In the genomic region with DNA sequence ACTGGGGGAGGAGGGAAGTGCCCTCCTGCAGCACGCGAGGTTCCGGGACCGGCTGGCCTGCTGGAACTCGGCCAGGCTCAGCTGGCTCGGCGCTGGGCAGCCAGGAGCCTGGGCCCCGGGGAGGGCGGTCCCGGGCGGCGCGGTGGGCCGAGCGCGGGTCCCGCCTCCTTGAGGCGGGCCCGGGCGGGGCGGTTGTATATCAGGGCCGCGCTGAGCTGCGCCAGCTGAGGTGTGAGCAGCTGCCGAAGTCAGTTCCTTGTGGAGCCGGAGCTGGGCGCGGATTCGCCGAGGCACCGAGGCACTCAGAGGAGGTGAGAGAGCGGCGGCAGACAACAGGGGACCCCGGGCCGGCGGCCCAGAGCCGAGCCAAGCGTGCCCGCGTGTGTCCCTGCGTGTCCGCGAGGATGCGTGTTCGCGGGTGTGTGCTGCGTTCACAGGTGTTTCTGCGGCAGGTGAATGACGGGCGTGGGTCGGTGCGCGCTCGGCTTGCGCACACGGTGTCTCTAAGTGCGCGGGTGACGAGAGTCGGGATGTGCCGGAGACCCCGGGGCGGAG, we compare ENCODE assay signal across 1 cellular context.
A peak's percentile ranks its signal among the peaks of the same experiment; 100 is the strongest.
TF ChIP-seq lines count a peak whose summit lies in the region.

A gene (plus strand): TSS at position 227 of the 555 bp plus-strand sequence. CDS start 5,388 bp downstream, outside the sequence.

TF ChIP-seq in K562, 482 proteins besides CTCF, POLR2A, EP300 and RAD21 (continued from another document):
- TF ChIP-seq, protein P1, sequence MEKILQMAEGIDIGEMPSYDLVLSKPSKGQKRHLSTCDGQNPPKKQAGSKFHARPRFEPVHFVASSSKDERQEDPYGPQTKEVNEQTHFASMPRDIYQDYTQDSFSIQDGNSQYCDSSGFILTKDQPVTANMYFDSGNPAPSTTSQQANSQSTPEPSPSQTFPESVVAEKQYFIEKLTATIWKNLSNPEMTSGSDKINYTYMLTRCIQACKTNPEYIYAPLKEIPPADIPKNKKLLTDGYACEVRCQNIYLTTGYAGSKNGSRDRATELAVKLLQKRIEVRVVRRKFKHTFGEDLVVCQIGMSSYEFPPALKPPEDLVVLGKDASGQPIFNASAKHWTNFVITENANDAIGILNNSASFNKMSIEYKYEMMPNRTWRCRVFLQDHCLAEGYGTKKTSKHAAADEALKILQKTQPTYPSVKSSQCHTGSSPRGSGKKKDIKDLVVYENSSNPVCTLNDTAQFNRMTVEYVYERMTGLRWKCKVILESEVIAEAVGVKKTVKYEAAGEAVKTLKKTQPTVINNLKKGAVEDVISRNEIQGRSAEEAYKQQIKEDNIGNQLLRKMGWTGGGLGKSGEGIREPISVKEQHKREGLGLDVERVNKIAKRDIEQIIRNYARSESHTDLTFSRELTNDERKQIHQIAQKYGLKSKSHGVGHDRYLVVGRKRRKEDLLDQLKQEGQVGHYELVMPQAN (IDR thresholded peaks at IDR 0.05; ENCODE audit: borderline replicate concordance) = 0 out of 2 replicates have a peak, but pooled peaks have one; percentile 31
- no peak for TF ChIP-seq RUNX1 (IDR thresholded peaks at IDR 0.05; ENCODE audit: low read depth)
- peak; percentile 64; the same call in 1 of the 2 replicates for TF ChIP-seq MTA1 (IDR thresholded peaks at IDR 0.05; ENCODE audit: borderline replicate concordance)
- TF ChIP-seq PURB (CRISPR knock-in tag; IDR thresholded peaks at IDR 0.05; ENCODE audit: low read depth) = no peak
- TF ChIP-seq, protein P2, sequence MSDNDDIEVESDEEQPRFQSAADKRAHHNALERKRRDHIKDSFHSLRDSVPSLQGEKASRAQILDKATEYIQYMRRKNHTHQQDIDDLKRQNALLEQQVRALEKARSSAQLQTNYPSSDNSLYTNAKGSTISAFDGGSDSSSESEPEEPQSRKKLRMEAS (CRISPR knock-in tag; IDR thresholded peaks at IDR 0.05) = peak; percentile 63
- TF ChIP-seq, protein P3, sequence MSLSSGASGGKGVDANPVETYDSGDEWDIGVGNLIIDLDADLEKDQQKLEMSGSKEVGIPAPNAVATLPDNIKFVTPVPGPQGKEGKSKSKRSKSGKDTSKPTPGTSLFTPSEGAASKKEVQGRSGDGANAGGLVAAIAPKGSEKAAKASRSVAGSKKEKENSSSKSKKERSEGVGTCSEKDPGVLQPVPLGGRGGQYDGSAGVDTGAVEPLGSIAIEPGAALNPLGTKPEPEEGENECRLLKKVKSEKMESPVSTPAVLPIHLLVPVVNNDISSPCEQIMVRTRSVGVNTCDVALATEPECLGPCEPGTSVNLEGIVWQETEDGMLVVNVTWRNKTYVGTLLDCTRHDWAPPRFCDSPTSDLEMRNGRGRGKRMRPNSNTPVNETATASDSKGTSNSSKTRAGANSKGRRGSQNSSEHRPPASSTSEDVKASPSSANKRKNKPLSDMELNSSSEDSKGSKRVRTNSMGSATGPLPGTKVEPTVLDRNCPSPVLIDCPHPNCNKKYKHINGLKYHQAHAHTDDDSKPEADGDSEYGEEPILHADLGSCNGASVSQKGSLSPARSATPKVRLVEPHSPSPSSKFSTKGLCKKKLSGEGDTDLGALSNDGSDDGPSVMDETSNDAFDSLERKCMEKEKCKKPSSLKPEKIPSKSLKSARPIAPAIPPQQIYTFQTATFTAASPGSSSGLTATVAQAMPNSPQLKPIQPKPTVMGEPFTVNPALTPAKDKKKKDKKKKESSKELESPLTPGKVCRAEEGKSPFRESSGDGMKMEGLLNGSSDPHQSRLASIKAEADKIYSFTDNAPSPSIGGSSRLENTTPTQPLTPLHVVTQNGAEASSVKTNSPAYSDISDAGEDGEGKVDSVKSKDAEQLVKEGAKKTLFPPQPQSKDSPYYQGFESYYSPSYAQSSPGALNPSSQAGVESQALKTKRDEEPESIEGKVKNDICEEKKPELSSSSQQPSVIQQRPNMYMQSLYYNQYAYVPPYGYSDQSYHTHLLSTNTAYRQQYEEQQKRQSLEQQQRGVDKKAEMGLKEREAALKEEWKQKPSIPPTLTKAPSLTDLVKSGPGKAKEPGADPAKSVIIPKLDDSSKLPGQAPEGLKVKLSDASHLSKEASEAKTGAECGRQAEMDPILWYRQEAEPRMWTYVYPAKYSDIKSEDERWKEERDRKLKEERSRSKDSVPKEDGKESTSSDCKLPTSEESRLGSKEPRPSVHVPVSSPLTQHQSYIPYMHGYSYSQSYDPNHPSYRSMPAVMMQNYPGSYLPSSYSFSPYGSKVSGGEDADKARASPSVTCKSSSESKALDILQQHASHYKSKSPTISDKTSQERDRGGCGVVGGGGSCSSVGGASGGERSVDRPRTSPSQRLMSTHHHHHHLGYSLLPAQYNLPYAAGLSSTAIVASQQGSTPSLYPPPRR (CRISPR knock-in tag; IDR thresholded peaks at IDR 0.05; ENCODE audit: borderline replicate concordance) = 0 out of 2 replicates have a peak, but pooled peaks have one; percentile 27
- TF ChIP-seq, protein P4, sequence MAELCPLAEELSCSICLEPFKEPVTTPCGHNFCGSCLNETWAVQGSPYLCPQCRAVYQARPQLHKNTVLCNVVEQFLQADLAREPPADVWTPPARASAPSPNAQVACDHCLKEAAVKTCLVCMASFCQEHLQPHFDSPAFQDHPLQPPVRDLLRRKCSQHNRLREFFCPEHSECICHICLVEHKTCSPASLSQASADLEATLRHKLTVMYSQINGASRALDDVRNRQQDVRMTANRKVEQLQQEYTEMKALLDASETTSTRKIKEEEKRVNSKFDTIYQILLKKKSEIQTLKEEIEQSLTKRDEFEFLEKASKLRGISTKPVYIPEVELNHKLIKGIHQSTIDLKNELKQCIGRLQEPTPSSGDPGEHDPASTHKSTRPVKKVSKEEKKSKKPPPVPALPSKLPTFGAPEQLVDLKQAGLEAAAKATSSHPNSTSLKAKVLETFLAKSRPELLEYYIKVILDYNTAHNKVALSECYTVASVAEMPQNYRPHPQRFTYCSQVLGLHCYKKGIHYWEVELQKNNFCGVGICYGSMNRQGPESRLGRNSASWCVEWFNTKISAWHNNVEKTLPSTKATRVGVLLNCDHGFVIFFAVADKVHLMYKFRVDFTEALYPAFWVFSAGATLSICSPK (IDR thresholded peaks at IDR 0.05; ENCODE audit: borderline replicate concordance) = no peak
- TF ChIP-seq, protein P5, sequence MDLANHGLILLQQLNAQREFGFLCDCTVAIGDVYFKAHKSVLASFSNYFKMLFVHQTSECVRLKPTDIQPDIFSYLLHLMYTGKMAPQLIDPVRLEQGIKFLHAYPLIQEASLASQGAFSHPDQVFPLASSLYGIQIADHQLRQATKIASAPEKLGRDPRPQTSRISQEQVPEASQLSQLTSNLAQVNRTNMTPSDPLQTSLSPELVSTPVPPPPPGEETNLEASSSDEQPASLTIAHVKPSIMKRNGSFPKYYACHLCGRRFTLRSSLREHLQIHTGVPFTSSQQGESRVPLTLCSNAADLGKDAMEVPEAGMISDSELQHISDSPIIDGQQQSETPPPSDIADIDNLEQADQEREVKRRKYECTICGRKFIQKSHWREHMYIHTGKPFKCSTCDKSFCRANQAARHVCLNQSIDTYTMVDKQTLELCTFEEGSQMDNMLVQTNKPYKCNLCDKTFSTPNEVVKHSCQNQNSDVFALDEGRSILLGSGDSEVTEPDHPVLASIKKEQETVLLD (IDR thresholded peaks at IDR 0.05) = peak; percentile 89
- peak; percentile 57; the same call in 1 of the 2 replicates for TF ChIP-seq SMARCA5 (IDR thresholded peaks at IDR 0.05)
